ENCODE assay signal across 8 cellular contexts in genomic region chrX:107673401-107673800, GRCh38. TPM values are rescaled to one million over a fixed set of nuclear protein-coding genes. Genes with fewer than 3 reads are reported as not detected.
DNase-seq lines count a peak whose midpoint lies in the region; ATAC-seq and TF ChIP-seq lines count a peak whose summit lies in the region.

No MANE protein-coding gene starts in this region.

- DNase-seq in heart right ventricle (no peak), cardiac septum (ENCODE audit: low spot score) (no peak), SJSA1 (ENCODE audit: low read depth in 1 of 2, low spot score in 2 of 2) (no peak), upper lobe of right lung (no peak), NOMO-1 treated with DMSO at 0.1 percent for 48 hours (lab: John Stamatoyannopoulos, UW; ENCODE audit: unreplicated experiment) (no peak)

- peak overlapping the region in 1 of 10 donors; percentile 12 for H3K4me3 ChIP-seq in heart right ventricle
- H3K4me3 ChIP-seq in SJSA1: no peak overlapping the region
- H3K4me3 ChIP-seq in upper lobe of right lung: peak overlapping the region; percentile 8

- intact Hi-C loops in heart right ventricle (cut with DNase I): loop anchor here in 7 of 10 donors (1.0 to 10.0 kb wide), 5 partner anchors 43 to 104 kb away; partner anchors contain the start of genes NCBP2L (in 4 of the 7) and TSC22D3 (in 4 of the 7)
- intact Hi-C loops in cardiac septum (cut with DNase I): loop anchor here (1.0 kb wide), 1 partner anchor 102 kb away; the partner anchor contains the start of gene TSC22D3
- intact Hi-C loops in upper lobe of right lung (cut with DNase I): no loop called here

- peaks cover 0 to 52% (median 0%) of the 10 kb centered on the region in 7 donors for H3K27me3 ChIP-seq in heart right ventricle
- H3K27me3 ChIP-seq in SJSA1 (replicated peaks): no peaks in the 10 kb centered on the region
- no peaks in the 10 kb centered on the region for H3K27me3 ChIP-seq in layer of hippocampus (ENCODE audit: control insufficient read depth, insufficient read depth, low read length)
- no peaks in the 10 kb centered on the region for H3K27me3 ChIP-seq in upper lobe of right lung

- ATAC-seq in heart right ventricle: peak in 1 of 8 donors; percentile 1
- ATAC-seq in upper lobe of right lung: no peak
- no peak for ATAC-seq in HG02571 (IDR thresholded peaks at IDR 0.05; ENCODE audit: unreplicated experiment)
- no peak for ATAC-seq in SK-N-SH treated with all-trans-retinoic acid at 6 μM for 48 hours

- peaks cover 0 to 65% (median 40%) of the 10 kb centered on the region in 9 donors for H3K4me1 ChIP-seq in heart right ventricle
- H3K4me1 ChIP-seq in SJSA1 (replicated peaks): peaks cover 43% of the 10 kb centered on the region
- peaks cover 14% of the 10 kb centered on the region for H3K4me1 ChIP-seq in upper lobe of right lung

- 31 to 35% methylated on average over 6 of the region's 6 CpGs for WGBS in heart right ventricle, 2 donors

- TF ChIP-seq CTCF in heart right ventricle (IDR thresholded peaks at IDR 0.05): no peak
- TF ChIP-seq CTCF in upper lobe of right lung (IDR thresholded peaks at IDR 0.05): no peak

- H3K27ac ChIP-seq in heart right ventricle (peak overlapping the region; percentile 74 to 92 (median 89)), SJSA1 (peak overlapping the region; percentile 27), layer of hippocampus (ENCODE audit: low read depth, low read length) (peak overlapping the region; percentile 71), upper lobe of right lung (peak overlapping the region; percentile 98)

- H3K36me3 ChIP-seq in heart right ventricle (no peaks in the 10 kb centered on the region), SJSA1 (no peaks in the 10 kb centered on the region), upper lobe of right lung (no peaks in the 10 kb centered on the region)

- H3K9me3 ChIP-seq in heart right ventricle (no peaks in the 10 kb centered on the region), SJSA1 (replicated peaks) (no peaks in the 10 kb centered on the region), upper lobe of right lung (no peaks in the 10 kb centered on the region)

TF ChIP-seq in SK-N-SH treated with all-trans-retinoic acid at 6 μM for 48 hours, 23 proteins besides CTCF, POLR2A, EP300 and RAD21:
- TF ChIP-seq GLIS3 (CRISPR knock-in tag; IDR thresholded peaks at IDR 0.05): no peak
- no peak for TF ChIP-seq ARNTL (CRISPR knock-in tag; IDR thresholded peaks at IDR 0.05; ENCODE audit: borderline replicate concordance, low read depth)
- no peak for TF ChIP-seq CREB5 (CRISPR knock-in tag; IDR thresholded peaks at IDR 0.05; ENCODE audit: low read depth)
- no peak for TF ChIP-seq ZNF70 (CRISPR knock-in tag; IDR thresholded peaks at IDR 0.05)
- TF ChIP-seq OSR1 (CRISPR knock-in tag; IDR thresholded peaks at IDR 0.05): no peak
- no peak for TF ChIP-seq PATZ1 (CRISPR knock-in tag; IDR thresholded peaks at IDR 0.05; ENCODE audit: borderline replicate concordance)
- TF ChIP-seq ZNF565 (CRISPR knock-in tag; conservative IDR thresholded peaks at IDR 0.05; ENCODE audit: low read depth): no peak
- TF ChIP-seq POU6F1 (CRISPR knock-in tag; IDR thresholded peaks at IDR 0.05; ENCODE audit: borderline replicate concordance, low read depth): no peak
- TF ChIP-seq PPARA (CRISPR knock-in tag; IDR thresholded peaks at IDR 0.05; ENCODE audit: borderline replicate concordance): no peak
- TF ChIP-seq TCF4 (CRISPR knock-in tag; IDR thresholded peaks at IDR 0.05; ENCODE audit: borderline replicate concordance): no peak
- no peak for TF ChIP-seq RARB (CRISPR knock-in tag; IDR thresholded peaks at IDR 0.05)
- TF ChIP-seq ZNF8 (CRISPR knock-in tag; IDR thresholded peaks at IDR 0.05): no peak
- no peak for TF ChIP-seq ISL1 (CRISPR knock-in tag; IDR thresholded peaks at IDR 0.05)
- no peak for TF ChIP-seq TSHZ2 (CRISPR knock-in tag; IDR thresholded peaks at IDR 0.05)
- TF ChIP-seq CSRNP3 (CRISPR knock-in tag; IDR thresholded peaks at IDR 0.05): no peak
- TF ChIP-seq ZFP3 (CRISPR knock-in tag; IDR thresholded peaks at IDR 0.05): no peak

RNA-seq across cellular contexts. Expression of gene PRPS1, which starts 45.1 kb away (rescaled TPM):
- total RNA-seq in heart right ventricle (10 to 100 TPM; 19.5 to 31.6 (median 27.5) TPM), cardiac septum (22.7 TPM), upper lobe of right lung (25.6 TPM)
- polyA plus RNA-seq in heart right ventricle: 10 to 100 TPM in 1 of 2 donors, 1 to 10 TPM in 1; 4.9 to 26.1 TPM
- total RNA-seq in SJSA1 (2014; rRNA removed; shearing (Covaris generic)): 72.0 and 117 TPM in 2 replicates

Comparison
In these comparisons a context has a peak if more than half of its experiments do, and no peak if none do; other contexts are left out.
1. H3K27ac ChIP-seq: peak in every context shown above with its lines; median percentile 98 in upper lobe of right lung; 89 in heart right ventricle; 71 in layer of hippocampus; 27 in SJSA1.